ENCODE assay signal across 1 cellular context in genomic region chr17:43398724-43399595, GRCh38.
A peak's percentile ranks its signal among the peaks of the same experiment; 100 is the strongest.
TF ChIP-seq lines count a peak whose summit lies in the region.

Gene ARL4D (plus strand): TSS chr17:43398993. CDS start chr17:43399733, 740 bp downstream.

TF ChIP-seq in HepG2, 621 proteins besides CTCF, POLR2A, EP300 and RAD21 (continued from another document and continues in another):
- TF ChIP-seq STAG1 (CRISPR knock-in tag; IDR thresholded peaks at IDR 0.05), result peak; percentile 35; the same call in 1 of the 2 replicates
- 0 out of 2 replicates have a peak, but pooled peaks have one; percentile 67 for TF ChIP-seq ZNF430 (CRISPR knock-in tag; IDR thresholded peaks at IDR 0.05)
- peak; percentile 85; the same call in 1 of the 2 replicates for TF ChIP-seq SPEN (CRISPR knock-in tag; IDR thresholded peaks at IDR 0.05; ENCODE audit: low read depth)
- TF ChIP-seq RCOR2 (CRISPR knock-in tag; IDR thresholded peaks at IDR 0.05), result no peak
- no peak for TF ChIP-seq PAF1 (CRISPR knock-in tag; IDR thresholded peaks at IDR 0.05)
- peak; percentile 58 for TF ChIP-seq AGO2 (optimal IDR thresholded peaks at IDR 0.05; ENCODE audit: low read depth, low read length)
- TF ChIP-seq REXO4 (CRISPR knock-in tag; IDR thresholded peaks at IDR 0.05; ENCODE audit: borderline replicate concordance), result 0 out of 2 replicates have a peak, but pooled peaks have one; percentile 65
- TF ChIP-seq HMG20B (CRISPR knock-in tag; conservative IDR thresholded peaks at IDR 0.05), result peak; percentile 34; the same call in 1 of the 2 replicates
- no peak; the same call in 1 of the 2 replicates for TF ChIP-seq ZNF83 (CRISPR knock-in tag; IDR thresholded peaks at IDR 0.05; ENCODE audit: borderline replicate concordance)
- no peak for TF ChIP-seq MBNL3 (CRISPR knock-in tag; conservative IDR thresholded peaks at IDR 0.05)
- 0 out of 2 replicates have a peak, but pooled peaks have one; percentile 51 for TF ChIP-seq CREBL2 (CRISPR knock-in tag; IDR thresholded peaks at IDR 0.05; ENCODE audit: borderline replicate concordance)
- TF ChIP-seq ZNF646 (CRISPR knock-in tag; IDR thresholded peaks at IDR 0.05), result no peak
- peak; percentile 100 for TF ChIP-seq DRAP1 (CRISPR knock-in tag; IDR thresholded peaks at IDR 0.05)
- TF ChIP-seq YEATS2 (CRISPR knock-in tag; IDR thresholded peaks at IDR 0.05; ENCODE audit: borderline replicate concordance), result peak; percentile 82; the same call in 1 of the 2 replicates
- TF ChIP-seq SNRNP70 (IDR thresholded peaks at IDR 0.05; ENCODE audit: low read depth, low read length), result no peak
- no peak for TF ChIP-seq HBP1 (CRISPR knock-in tag; IDR thresholded peaks at IDR 0.05; ENCODE audit: low read depth)
- TF ChIP-seq ZNF136 (CRISPR knock-in tag; IDR thresholded peaks at IDR 0.05; ENCODE audit: low read depth), result 0 out of 2 replicates have a peak, but pooled peaks have one; percentile 39
- no peak; the same call in 1 of the 2 replicates for TF ChIP-seq KDM5A (IDR thresholded peaks at IDR 0.05; ENCODE audit: borderline replicate concordance, low read length)
- no peak for TF ChIP-seq DZIP1 (CRISPR knock-in tag; IDR thresholded peaks at IDR 0.05)
- no peak for TF ChIP-seq ZNF496 (CRISPR knock-in tag; IDR thresholded peaks at IDR 0.05; ENCODE audit: insufficient replicate concordance)
- TF ChIP-seq ZNF737 (CRISPR knock-in tag; IDR thresholded peaks at IDR 0.05; ENCODE audit: borderline replicate concordance), result no peak
- TF ChIP-seq NFYB (CRISPR knock-in tag; IDR thresholded peaks at IDR 0.05), result peak; percentile 74
- peak; percentile 15; the same call in 1 of the 2 replicates for TF ChIP-seq ZNF710 (CRISPR knock-in tag; IDR thresholded peaks at IDR 0.05; ENCODE audit: borderline replicate concordance)
- TF ChIP-seq ZXDC (CRISPR knock-in tag; IDR thresholded peaks at IDR 0.05), result peak; percentile 17; the same call in 1 of the 2 replicates
- TF ChIP-seq ZNF160 (CRISPR knock-in tag; IDR thresholded peaks at IDR 0.05), result no peak
- TF ChIP-seq TMF1 (CRISPR knock-in tag; IDR thresholded peaks at IDR 0.05; ENCODE audit: low read depth), result peak; percentile 87
- peak; percentile 70; the same call in 1 of the 2 replicates for TF ChIP-seq ZBTB42 (CRISPR knock-in tag; IDR thresholded peaks at IDR 0.05)
- no peak for TF ChIP-seq PRMT3 (CRISPR knock-in tag; IDR thresholded peaks at IDR 0.05; ENCODE audit: borderline replicate concordance, low read depth)
- TF ChIP-seq ZFP62 (CRISPR knock-in tag; IDR thresholded peaks at IDR 0.05), result no peak
- no peak for TF ChIP-seq ZNF7 (CRISPR knock-in tag; IDR thresholded peaks at IDR 0.05)
- TF ChIP-seq ZSCAN12 (CRISPR knock-in tag; IDR thresholded peaks at IDR 0.05), result no peak
- TF ChIP-seq ZNF781 (CRISPR knock-in tag; IDR thresholded peaks at IDR 0.05; ENCODE audit: borderline replicate concordance, not compliant biosample characterization), result peak; percentile 95
- TF ChIP-seq JDP2 (CRISPR knock-in tag; IDR thresholded peaks at IDR 0.05; ENCODE audit: borderline replicate concordance), result peak; percentile 24; the same call in 1 of the 2 replicates
- no peak for TF ChIP-seq NR3C1 (CRISPR knock-in tag; IDR thresholded peaks at IDR 0.05)
- TF ChIP-seq ZBTB46 (CRISPR knock-in tag; IDR thresholded peaks at IDR 0.05; ENCODE audit: borderline replicate concordance), result no peak
- peak; percentile 77 for TF ChIP-seq GMEB1 (CRISPR knock-in tag; IDR thresholded peaks at IDR 0.05; ENCODE audit: borderline replicate concordance)
- 0 out of 2 replicates have a peak, but pooled peaks have one; percentile 44 for TF ChIP-seq MTF1 (CRISPR knock-in tag; IDR thresholded peaks at IDR 0.05)
- no peak; the same call in 1 of the 2 replicates for TF ChIP-seq LBX2 (CRISPR knock-in tag; IDR thresholded peaks at IDR 0.05; ENCODE audit: borderline replicate concordance)
- peak; percentile 30; the same call in 1 of the 2 replicates for TF ChIP-seq SOX13 (IDR thresholded peaks at IDR 0.05)
- TF ChIP-seq SOX13 (CRISPR knock-in tag; conservative IDR thresholded peaks at IDR 0.05 in 1 of 2, IDR thresholded peaks at IDR 0.05 in 1 of 2), result peak in 1 of 2 experiments; percentile 50; a peak in 1 of 4 replicates
- 0 out of 2 replicates have a peak, but pooled peaks have one; percentile 5 for TF ChIP-seq ONECUT2 (CRISPR knock-in tag; IDR thresholded peaks at IDR 0.05)
